Comparison of ENCODE assay signal across 1 cellular context in the genomic region with DNA sequence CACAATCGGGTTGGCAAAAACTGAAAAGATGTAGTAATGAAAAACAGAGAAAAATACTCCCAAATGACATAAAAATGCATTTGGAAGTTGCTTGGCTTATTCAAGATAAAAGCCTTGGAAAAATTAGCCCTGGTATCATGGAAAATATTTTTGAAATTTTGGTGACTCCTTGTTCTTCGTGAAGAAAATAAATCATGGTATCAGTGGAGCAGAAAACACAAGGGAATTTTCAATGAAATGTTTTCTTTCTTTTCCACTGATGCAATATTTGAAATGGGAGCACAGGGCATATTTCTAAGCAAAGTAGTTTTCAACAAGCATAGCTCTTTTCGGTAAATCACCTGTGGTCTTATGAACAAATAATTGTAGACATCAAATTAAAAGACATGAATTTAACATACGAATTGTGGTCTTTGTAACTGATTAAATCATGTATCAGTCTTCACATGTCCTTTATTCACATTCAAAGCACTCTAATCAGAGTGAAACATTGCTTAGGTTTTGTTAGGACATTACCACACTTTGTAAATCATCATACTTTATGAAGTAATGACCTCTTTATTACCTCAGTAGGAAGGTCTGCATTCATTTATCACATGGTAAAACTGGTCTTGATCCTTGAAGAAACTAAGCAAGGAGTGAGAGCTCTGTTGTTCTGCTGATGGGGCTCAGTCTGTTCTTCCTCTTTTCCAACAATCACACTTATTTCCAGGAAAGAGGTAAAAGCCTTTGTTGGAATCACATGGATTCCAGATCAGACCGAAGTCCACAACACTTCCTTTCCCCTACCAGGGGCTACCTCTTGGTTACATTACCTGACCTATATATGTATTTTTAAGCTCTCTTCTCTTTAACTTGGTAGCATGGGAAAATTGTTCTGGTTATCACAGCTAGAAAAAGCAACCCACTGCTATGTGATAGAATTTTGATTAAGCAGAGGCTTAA.
TF ChIP-seq lines count a peak whose summit lies in the region.

No MANE protein-coding gene starts in this region.

TF ChIP-seq in HepG2, 621 proteins besides CTCF, POLR2A, EP300 and RAD21 (continued from another document):
- TF ChIP-seq, protein P1, sequence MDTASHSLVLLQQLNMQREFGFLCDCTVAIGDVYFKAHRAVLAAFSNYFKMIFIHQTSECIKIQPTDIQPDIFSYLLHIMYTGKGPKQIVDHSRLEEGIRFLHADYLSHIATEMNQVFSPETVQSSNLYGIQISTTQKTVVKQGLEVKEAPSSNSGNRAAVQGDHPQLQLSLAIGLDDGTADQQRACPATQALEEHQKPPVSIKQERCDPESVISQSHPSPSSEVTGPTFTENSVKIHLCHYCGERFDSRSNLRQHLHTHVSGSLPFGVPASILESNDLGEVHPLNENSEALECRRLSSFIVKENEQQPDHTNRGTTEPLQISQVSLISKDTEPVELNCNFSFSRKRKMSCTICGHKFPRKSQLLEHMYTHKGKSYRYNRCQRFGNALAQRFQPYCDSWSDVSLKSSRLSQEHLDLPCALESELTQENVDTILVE (CRISPR knock-in tag; IDR thresholded peaks at IDR 0.05): 0 out of 2 replicates have a peak, but pooled peaks have one; percentile 46
- TF ChIP-seq RFXANK (CRISPR knock-in tag; IDR thresholded peaks at IDR 0.05) (no peak), RXRB (CRISPR knock-in tag; IDR thresholded peaks at IDR 0.05; ENCODE audit: borderline replicate concordance) (0 out of 2 replicates have a peak, but pooled peaks have one; percentile 43), ETV5 (CRISPR knock-in tag; IDR thresholded peaks at IDR 0.05; ENCODE audit: borderline replicate concordance) (peak; percentile 51; the same call in 1 of the 2 replicates), ZNF878 (CRISPR knock-in tag; IDR thresholded peaks at IDR 0.05) (0 out of 2 replicates have a peak, but pooled peaks have one; percentile 27), ELF3 (CRISPR knock-in tag; IDR thresholded peaks at IDR 0.05) (peak; percentile 80), POGZ (CRISPR knock-in tag; IDR thresholded peaks at IDR 0.05) (0 out of 2 replicates have a peak, but pooled peaks have one; percentile 46), HNF4A (CRISPR knock-in tag; IDR thresholded peaks at IDR 0.05) (peak; percentile 52; the same call in 1 of the 2 replicates), ZKSCAN8 (CRISPR knock-in tag; IDR thresholded peaks at IDR 0.05; ENCODE audit: borderline replicate concordance) (no peak), DR1 (CRISPR knock-in tag; IDR thresholded peaks at IDR 0.05) (no peak), GABPA (IDR thresholded peaks at IDR 0.05; ENCODE audit: low read depth, low read length) (no peak), GABPA (CRISPR knock-in tag; IDR thresholded peaks at IDR 0.05; ENCODE audit: low read depth) (0 out of 2 replicates have a peak, but pooled peaks have one; percentile 20), ZNF644 (CRISPR knock-in tag; IDR thresholded peaks at IDR 0.05; ENCODE audit: low read depth) (peak; percentile 72; the same call in 1 of the 2 replicates), TBX2 (CRISPR knock-in tag; IDR thresholded peaks at IDR 0.05; ENCODE audit: borderline replicate concordance) (no peak), SOX6 (IDR thresholded peaks at IDR 0.05) (no peak), SOX6 (CRISPR knock-in tag; IDR thresholded peaks at IDR 0.05) (peak; percentile 46; the same call in 1 of the 2 replicates), FOSL2 (CRISPR knock-in tag; IDR thresholded peaks at IDR 0.05) (peak; percentile 25; the same call in 1 of the 2 replicates), FOXK1 (CRISPR knock-in tag; IDR thresholded peaks at IDR 0.05; ENCODE audit: borderline replicate concordance, low read depth) (peak; percentile 14; the same call in 1 of the 2 replicates), SOX5 (CRISPR knock-in tag; IDR thresholded peaks at IDR 0.05; ENCODE audit: borderline replicate concordance) (peak; percentile 72; the same call in 1 of the 2 replicates), MBD4 (IDR thresholded peaks at IDR 0.05; ENCODE audit: borderline replicate concordance, low read length) (no peak), KDM6A (CRISPR knock-in tag; IDR thresholded peaks at IDR 0.05; ENCODE audit: low read depth) (peak; percentile 29; the same call in 1 of the 2 replicates), SOX13 (IDR thresholded peaks at IDR 0.05) (no peak), SOX13 (CRISPR knock-in tag; conservative IDR thresholded peaks at IDR 0.05 in 1 of 2, IDR thresholded peaks at IDR 0.05 in 1 of 2) (peak in 1 of 2 experiments; percentile 68; a peak in 2 of 4 replicates), FOSL1 (CRISPR knock-in tag; IDR thresholded peaks at IDR 0.05; ENCODE audit: borderline replicate concordance) (no peak), ZNF569 (CRISPR knock-in tag; IDR thresholded peaks at IDR 0.05; ENCODE audit: borderline replicate concordance) (no peak), ZMAT3 (CRISPR knock-in tag; conservative IDR thresholded peaks at IDR 0.05) (0 out of 2 replicates have a peak, but pooled peaks have one; percentile 41), NCOA2 (CRISPR knock-in tag; IDR thresholded peaks at IDR 0.05) (peak; percentile 51; the same call in 1 of the 2 replicates), BCL6 (CRISPR knock-in tag; IDR thresholded peaks at IDR 0.05) (peak; percentile 80)
- TF ChIP-seq, protein P2, sequence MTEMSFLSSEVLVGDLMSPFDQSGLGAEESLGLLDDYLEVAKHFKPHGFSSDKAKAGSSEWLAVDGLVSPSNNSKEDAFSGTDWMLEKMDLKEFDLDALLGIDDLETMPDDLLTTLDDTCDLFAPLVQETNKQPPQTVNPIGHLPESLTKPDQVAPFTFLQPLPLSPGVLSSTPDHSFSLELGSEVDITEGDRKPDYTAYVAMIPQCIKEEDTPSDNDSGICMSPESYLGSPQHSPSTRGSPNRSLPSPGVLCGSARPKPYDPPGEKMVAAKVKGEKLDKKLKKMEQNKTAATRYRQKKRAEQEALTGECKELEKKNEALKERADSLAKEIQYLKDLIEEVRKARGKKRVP (CRISPR knock-in tag; IDR thresholded peaks at IDR 0.05): peak in 1 of 2 experiments; percentile 49; a peak in 1 of 4 replicates
- TF ChIP-seq, protein P3, sequence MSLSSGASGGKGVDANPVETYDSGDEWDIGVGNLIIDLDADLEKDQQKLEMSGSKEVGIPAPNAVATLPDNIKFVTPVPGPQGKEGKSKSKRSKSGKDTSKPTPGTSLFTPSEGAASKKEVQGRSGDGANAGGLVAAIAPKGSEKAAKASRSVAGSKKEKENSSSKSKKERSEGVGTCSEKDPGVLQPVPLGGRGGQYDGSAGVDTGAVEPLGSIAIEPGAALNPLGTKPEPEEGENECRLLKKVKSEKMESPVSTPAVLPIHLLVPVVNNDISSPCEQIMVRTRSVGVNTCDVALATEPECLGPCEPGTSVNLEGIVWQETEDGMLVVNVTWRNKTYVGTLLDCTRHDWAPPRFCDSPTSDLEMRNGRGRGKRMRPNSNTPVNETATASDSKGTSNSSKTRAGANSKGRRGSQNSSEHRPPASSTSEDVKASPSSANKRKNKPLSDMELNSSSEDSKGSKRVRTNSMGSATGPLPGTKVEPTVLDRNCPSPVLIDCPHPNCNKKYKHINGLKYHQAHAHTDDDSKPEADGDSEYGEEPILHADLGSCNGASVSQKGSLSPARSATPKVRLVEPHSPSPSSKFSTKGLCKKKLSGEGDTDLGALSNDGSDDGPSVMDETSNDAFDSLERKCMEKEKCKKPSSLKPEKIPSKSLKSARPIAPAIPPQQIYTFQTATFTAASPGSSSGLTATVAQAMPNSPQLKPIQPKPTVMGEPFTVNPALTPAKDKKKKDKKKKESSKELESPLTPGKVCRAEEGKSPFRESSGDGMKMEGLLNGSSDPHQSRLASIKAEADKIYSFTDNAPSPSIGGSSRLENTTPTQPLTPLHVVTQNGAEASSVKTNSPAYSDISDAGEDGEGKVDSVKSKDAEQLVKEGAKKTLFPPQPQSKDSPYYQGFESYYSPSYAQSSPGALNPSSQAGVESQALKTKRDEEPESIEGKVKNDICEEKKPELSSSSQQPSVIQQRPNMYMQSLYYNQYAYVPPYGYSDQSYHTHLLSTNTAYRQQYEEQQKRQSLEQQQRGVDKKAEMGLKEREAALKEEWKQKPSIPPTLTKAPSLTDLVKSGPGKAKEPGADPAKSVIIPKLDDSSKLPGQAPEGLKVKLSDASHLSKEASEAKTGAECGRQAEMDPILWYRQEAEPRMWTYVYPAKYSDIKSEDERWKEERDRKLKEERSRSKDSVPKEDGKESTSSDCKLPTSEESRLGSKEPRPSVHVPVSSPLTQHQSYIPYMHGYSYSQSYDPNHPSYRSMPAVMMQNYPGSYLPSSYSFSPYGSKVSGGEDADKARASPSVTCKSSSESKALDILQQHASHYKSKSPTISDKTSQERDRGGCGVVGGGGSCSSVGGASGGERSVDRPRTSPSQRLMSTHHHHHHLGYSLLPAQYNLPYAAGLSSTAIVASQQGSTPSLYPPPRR (CRISPR knock-in tag; IDR thresholded peaks at IDR 0.05; ENCODE audit: borderline replicate concordance): no peak
- TF ChIP-seq, protein P4, sequence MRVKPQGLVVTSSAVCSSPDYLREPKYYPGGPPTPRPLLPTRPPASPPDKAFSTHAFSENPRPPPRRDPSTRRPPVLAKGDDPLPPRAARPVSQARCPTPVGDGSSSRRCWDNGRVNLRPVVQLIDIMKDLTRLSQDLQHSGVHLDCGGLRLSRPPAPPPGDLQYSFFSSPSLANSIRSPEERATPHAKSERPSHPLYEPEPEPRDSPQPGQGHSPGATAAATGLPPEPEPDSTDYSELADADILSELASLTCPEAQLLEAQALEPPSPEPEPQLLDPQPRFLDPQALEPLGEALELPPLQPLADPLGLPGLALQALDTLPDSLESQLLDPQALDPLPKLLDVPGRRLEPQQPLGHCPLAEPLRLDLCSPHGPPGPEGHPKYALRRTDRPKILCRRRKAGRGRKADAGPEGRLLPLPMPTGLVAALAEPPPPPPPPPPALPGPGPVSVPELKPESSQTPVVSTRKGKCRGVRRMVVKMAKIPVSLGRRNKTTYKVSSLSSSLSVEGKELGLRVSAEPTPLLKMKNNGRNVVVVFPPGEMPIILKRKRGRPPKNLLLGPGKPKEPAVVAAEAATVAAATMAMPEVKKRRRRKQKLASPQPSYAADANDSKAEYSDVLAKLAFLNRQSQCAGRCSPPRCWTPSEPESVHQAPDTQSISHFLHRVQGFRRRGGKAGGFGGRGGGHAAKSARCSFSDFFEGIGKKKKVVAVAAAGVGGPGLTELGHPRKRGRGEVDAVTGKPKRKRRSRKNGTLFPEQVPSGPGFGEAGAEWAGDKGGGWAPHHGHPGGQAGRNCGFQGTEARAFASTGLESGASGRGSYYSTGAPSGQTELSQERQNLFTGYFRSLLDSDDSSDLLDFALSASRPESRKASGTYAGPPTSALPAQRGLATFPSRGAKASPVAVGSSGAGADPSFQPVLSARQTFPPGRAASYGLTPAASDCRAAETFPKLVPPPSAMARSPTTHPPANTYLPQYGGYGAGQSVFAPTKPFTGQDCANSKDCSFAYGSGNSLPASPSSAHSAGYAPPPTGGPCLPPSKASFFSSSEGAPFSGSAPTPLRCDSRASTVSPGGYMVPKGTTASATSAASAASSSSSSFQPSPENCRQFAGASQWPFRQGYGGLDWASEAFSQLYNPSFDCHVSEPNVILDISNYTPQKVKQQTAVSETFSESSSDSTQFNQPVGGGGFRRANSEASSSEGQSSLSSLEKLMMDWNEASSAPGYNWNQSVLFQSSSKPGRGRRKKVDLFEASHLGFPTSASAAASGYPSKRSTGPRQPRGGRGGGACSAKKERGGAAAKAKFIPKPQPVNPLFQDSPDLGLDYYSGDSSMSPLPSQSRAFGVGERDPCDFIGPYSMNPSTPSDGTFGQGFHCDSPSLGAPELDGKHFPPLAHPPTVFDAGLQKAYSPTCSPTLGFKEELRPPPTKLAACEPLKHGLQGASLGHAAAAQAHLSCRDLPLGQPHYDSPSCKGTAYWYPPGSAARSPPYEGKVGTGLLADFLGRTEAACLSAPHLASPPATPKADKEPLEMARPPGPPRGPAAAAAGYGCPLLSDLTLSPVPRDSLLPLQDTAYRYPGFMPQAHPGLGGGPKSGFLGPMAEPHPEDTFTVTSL (CRISPR knock-in tag; IDR thresholded peaks at IDR 0.05; ENCODE audit: borderline replicate concordance): peak; percentile 61; the same call in 1 of the 2 replicates
- TF ChIP-seq, protein P5, sequence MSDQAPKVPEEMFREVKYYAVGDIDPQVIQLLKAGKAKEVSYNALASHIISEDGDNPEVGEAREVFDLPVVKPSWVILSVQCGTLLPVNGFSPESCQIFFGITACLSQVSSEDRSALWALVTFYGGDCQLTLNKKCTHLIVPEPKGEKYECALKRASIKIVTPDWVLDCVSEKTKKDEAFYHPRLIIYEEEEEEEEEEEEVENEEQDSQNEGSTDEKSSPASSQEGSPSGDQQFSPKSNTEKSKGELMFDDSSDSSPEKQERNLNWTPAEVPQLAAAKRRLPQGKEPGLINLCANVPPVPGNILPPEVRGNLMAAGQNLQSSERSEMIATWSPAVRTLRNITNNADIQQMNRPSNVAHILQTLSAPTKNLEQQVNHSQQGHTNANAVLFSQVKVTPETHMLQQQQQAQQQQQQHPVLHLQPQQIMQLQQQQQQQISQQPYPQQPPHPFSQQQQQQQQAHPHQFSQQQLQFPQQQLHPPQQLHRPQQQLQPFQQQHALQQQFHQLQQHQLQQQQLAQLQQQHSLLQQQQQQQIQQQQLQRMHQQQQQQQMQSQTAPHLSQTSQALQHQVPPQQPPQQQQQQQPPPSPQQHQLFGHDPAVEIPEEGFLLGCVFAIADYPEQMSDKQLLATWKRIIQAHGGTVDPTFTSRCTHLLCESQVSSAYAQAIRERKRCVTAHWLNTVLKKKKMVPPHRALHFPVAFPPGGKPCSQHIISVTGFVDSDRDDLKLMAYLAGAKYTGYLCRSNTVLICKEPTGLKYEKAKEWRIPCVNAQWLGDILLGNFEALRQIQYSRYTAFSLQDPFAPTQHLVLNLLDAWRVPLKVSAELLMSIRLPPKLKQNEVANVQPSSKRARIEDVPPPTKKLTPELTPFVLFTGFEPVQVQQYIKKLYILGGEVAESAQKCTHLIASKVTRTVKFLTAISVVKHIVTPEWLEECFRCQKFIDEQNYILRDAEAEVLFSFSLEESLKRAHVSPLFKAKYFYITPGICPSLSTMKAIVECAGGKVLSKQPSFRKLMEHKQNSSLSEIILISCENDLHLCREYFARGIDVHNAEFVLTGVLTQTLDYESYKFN (CRISPR knock-in tag; conservative IDR thresholded peaks at IDR 0.05): peak; percentile 40
- TF ChIP-seq, protein P6, sequence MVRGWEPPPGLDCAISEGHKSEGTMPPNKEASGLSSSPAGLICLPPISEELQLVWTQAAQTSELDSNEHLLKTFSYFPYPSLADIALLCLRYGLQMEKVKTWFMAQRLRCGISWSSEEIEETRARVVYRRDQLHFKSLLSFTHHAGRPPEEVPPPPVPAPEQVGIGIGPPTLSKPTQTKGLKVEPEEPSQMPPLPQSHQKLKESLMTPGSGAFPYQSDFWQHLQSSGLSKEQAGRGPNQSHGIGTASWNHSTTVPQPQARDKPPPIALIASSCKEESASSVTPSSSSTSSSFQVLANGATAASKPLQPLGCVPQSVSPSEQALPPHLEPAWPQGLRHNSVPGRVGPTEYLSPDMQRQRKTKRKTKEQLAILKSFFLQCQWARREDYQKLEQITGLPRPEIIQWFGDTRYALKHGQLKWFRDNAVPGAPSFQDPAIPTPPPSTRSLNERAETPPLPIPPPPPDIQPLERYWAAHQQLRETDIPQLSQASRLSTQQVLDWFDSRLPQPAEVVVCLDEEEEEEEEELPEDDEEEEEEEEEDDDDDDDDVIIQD (CRISPR knock-in tag; IDR thresholded peaks at IDR 0.05; ENCODE audit: low read depth): peak; percentile 65; the same call in 1 of the 2 replicates
TF ChIP-seq in HepG2: peak in this region for 29.
